In genomic region chr1:24502168-24503002, GRCh38 we compare ENCODE assay signal across 8 cellular contexts.
DNase-seq lines count a peak whose midpoint lies in the region; ATAC-seq lines count a peak whose summit lies in the region.

Gene RCAN3, plus strand, starts transcription at chr1:24502836. Its CDS starts 11,537 bp downstream, at chr1:24514373.

- DNase-seq in GM03348 (ENCODE audit: low spot score) (peak; percentile 98), NCI-H69 (lab: John Stamatoyannopoulos, UW) (peak; percentile 93), dedifferentiated amniotic fluid mesenchymal stem cell (ENCODE audit: extremely low spot score) (peak; percentile 50), left kidney (ENCODE audit: low read depth, low spot score) (peak; percentile 95)
- peak; percentile 87 for DNase-seq in activated CD4-positive, alpha-beta T cell treated with anti-CD3 and anti-CD28 coated beads, Interleukin-2, amount 50 U/mL, for 1 hour
- DNase-seq in stimulated activated CD4-positive, alpha-beta T cell treated with anti-CD3 and anti-CD28 coated beads, Interleukin-1b, Interleukin-23, amount 100 ng/mL, for 4 hours (ENCODE audit: low read depth in 2 of 2): peak; percentile 75 to 89

- ATAC-seq in HG03469 (IDR thresholded peaks at IDR 0.05; ENCODE audit: unreplicated experiment): peak; percentile 53
- no peak for ATAC-seq in GM18858 (IDR thresholded peaks at IDR 0.05; ENCODE audit: unreplicated experiment)
